Comparison of ENCODE assay signal across 1 cellular context in genomic region chr16:74309789-74310781, GRCh38.
A peak's percentile ranks its signal among the peaks of the same experiment; 100 is the strongest.
TF ChIP-seq lines count a peak whose summit lies in the region.

No MANE protein-coding gene starts in this region.

TF ChIP-seq in K562, 482 proteins besides CTCF, POLR2A, EP300 and RAD21 (continued from another document):
- TF ChIP-seq TCF15 (CRISPR knock-in tag; IDR thresholded peaks at IDR 0.05) (no peak), MTA2 (IDR thresholded peaks at IDR 0.05; ENCODE audit: low read depth) (no peak), FOS (IDR thresholded peaks at IDR 0.05; ENCODE audit: extremely low read depth, insufficient read length) (no peak), ARID2 (IDR thresholded peaks at IDR 0.05) (0 out of 2 replicates have a peak, but pooled peaks have one; percentile 39), NRF1 (conservative IDR thresholded peaks at IDR 0.05 in 1 of 2, IDR thresholded peaks at IDR 0.05 in 1 of 2) (no peak), SMC3 (conservative IDR thresholded peaks at IDR 0.05; ENCODE audit: insufficient read depth, low read depth, low read length) (peak; percentile 61), PURB (CRISPR knock-in tag; IDR thresholded peaks at IDR 0.05; ENCODE audit: low read depth) (no peak), POLR2AphosphoS2 (IDR thresholded peaks at IDR 0.05; ENCODE audit: low read length) (0 out of 2 replicates have a peak, but pooled peaks have one; percentile 35), USF1 (CRISPR knock-in tag; IDR thresholded peaks at IDR 0.05) (no peak), ZNF121 (CRISPR knock-in tag; conservative IDR thresholded peaks at IDR 0.05) (no peak), RB1 (IDR thresholded peaks at IDR 0.05; ENCODE audit: low read depth) (no peak), CHD7 (IDR thresholded peaks at IDR 0.05; ENCODE audit: low read depth, low read length) (no peak), SNRNP70 (optimal IDR thresholded peaks at IDR 0.05; ENCODE audit: low read depth, low read length) (no peak), KLF16 (IDR thresholded peaks at IDR 0.05) (0 out of 2 replicates have a peak, but pooled peaks have one; percentile 11), SP1 (CRISPR knock-in tag; IDR thresholded peaks at IDR 0.05) (no peak), ZNF77 (CRISPR knock-in tag; IDR thresholded peaks at IDR 0.05) (no peak), KDM2B (CRISPR knock-in tag; IDR thresholded peaks at IDR 0.05) (no peak), ILK (tag; IDR thresholded peaks at IDR 0.05; ENCODE audit: borderline replicate concordance, low read depth) (no peak)
